ENCODE assay signal across 1 cellular context in genomic region chr3:195442573-195443390, GRCh38.
A peak's percentile ranks its signal among the peaks of the same experiment; 100 is the strongest.
TF ChIP-seq lines count a peak whose summit lies in the region.

ACAP2 (minus strand) TSS chr3:195443020; CDS start chr3:195442847, 173 bp downstream.

TF ChIP-seq in K562, 482 proteins besides CTCF, POLR2A, EP300 and RAD21 (continued from another document):
- 0 out of 2 replicates have a peak, but pooled peaks have one; percentile 44 for TF ChIP-seq FOXO4 (CRISPR knock-in tag; IDR thresholded peaks at IDR 0.05)
- peak in 1 of 2 experiments; percentile 65; a peak in 2 of 4 replicates for TF ChIP-seq TRIM24 (IDR thresholded peaks at IDR 0.05)
- peak; percentile 58; the same call in 1 of the 2 replicates for TF ChIP-seq FOXP1 (CRISPR knock-in tag; IDR thresholded peaks at IDR 0.05)
- no peak for TF ChIP-seq ZFPM2 (CRISPR knock-in tag; IDR thresholded peaks at IDR 0.05)
- peak in 1 of 2 experiments; percentile 70 for TF ChIP-seq MNT (conservative IDR thresholded peaks at IDR 0.05)
- peak; percentile 99 for TF ChIP-seq NEUROD1 (IDR thresholded peaks at IDR 0.05; ENCODE audit: borderline replicate concordance, low read depth, low read length, partially characterized antibody)
- no peak for TF ChIP-seq SNRNP70 (optimal IDR thresholded peaks at IDR 0.05; ENCODE audit: low read depth, low read length)
- peak; percentile 97 for TF ChIP-seq TFE3 (CRISPR knock-in tag; IDR thresholded peaks at IDR 0.05)
- no peak for TF ChIP-seq EZH2 (IDR thresholded peaks at IDR 0.05; ENCODE audit: borderline replicate concordance, low read depth, low read length)
- peak; percentile 88; the same call in 1 of the 2 replicates for TF ChIP-seq THAP12 (CRISPR knock-in tag; IDR thresholded peaks at IDR 0.05)
- 0 out of 2 replicates have a peak, but pooled peaks have one; percentile 51 for TF ChIP-seq RBM14 (IDR thresholded peaks at IDR 0.05; ENCODE audit: borderline replicate concordance, insufficient read depth, low read depth, low read length)
- no peak for TF ChIP-seq ZNF398 (CRISPR knock-in tag; IDR thresholded peaks at IDR 0.05)
- peak; percentile 67; the same call in 1 of the 2 replicates for TF ChIP-seq ZNF24 (IDR thresholded peaks at IDR 0.05)
- TF ChIP-seq, protein P1, sequence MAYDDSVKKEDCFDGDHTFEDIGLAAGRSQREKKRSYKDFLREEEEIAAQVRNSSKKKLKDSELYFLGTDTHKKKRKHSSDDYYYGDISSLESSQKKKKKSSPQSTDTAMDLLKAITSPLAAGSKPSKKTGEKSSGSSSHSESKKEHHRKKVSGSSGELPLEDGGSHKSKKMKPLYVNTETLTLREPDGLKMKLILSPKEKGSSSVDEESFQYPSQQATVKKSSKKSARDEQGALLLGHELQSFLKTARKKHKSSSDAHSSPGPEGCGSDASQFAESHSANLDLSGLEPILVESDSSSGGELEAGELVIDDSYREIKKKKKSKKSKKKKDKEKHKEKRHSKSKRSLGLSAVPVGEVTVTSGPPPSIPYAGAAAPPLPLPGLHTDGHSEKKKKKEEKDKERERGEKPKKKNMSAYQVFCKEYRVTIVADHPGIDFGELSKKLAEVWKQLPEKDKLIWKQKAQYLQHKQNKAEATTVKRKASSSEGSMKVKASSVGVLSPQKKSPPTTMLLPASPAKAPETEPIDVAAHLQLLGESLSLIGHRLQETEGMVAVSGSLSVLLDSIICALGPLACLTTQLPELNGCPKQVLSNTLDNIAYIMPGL (CRISPR knock-in tag; IDR thresholded peaks at IDR 0.05) = 0 out of 2 replicates have a peak, but pooled peaks have one; percentile 69
- peak; percentile 68; the same call in 1 of the 2 replicates for TF ChIP-seq REST (CRISPR knock-in tag; IDR thresholded peaks at IDR 0.05; ENCODE audit: low read depth)
